11 cellular contexts compared by ENCODE assay signal in the genomic region with DNA sequence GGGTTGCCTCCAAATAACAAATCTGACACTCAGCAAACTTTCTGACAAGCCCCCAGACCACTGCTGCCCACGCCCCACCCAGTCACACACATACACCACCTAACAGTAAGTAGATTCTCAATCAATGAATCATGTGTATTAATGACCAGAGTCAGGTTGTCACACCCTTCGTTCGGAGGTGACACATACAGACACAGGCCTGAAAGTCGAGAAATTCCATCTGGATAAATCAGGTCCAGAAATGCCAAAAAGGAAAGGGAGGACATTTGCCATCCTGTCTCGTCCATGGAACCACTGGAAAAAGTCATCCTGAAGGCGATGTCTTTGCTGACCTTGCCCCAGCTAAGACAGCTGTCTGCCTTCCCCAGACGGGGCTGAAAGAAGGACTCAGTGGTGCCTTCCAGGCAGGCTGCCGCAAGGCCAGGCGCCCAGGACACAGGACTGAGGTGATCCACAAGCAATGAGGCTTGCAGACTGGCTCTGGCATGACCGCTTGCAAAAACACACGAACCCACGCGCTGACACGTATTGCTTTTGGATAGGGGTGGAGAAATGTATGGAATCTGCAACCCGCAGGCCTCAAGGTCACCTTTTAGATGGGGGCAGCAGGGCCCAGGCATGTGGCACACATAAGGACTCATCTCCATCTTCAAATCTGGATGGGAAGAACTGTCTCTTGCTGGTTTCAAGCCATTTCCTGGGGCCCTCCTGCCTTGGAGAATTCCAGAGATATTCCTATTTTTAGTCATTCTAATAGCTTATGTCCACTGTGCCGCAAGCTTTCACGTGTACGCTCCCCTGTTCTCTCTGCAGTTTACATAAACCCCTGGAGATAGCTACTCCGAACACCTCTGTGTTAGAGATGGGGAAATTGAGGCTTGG. TPM values are rescaled to one million over a fixed set of nuclear protein-coding genes. Genes with fewer than 3 reads are reported as not detected.
DNase-seq lines count a peak whose midpoint lies in the region; ATAC-seq, FAIRE-seq and TF ChIP-seq lines count a peak whose summit lies in the region.
"Had no signal": no experiment of that assay in that cellular context is flagged by ENCODE, and none has a peak within 500 bp of the region (broad histone marks: within the 10 kb centered on the region; RNA-seq: fewer than 3 reads in every experiment).

No MANE protein-coding gene starts in this region.

- no peaks in the 10 kb centered on the region for H3K27me3 ChIP-seq in GM12878 (replicated peaks in 1 of 2; ENCODE audit: control insufficient read depth in 2 of 2, insufficient read depth in 2 of 2, low read length in 1 of 2)
- H3K27me3 ChIP-seq: pancreas, upper lobe of left lung had no signal

- RAD21 ChIA-PET in GM12878 (lab: Charles Lee; ENCODE audit: unreplicated experiment): interaction anchor here (0.6 to 1.6 kb wide), 2 partner anchors 32 to 129 kb away, joined by 4 read pairs; no protein-coding TSS in a partner anchor

- intact Hi-C loops in GM12878 (cut with micrococcal nuclease; ENCODE audit: unreplicated experiment): no loop called here

- FAIRE-seq in A549 (lab: Jason Lieb, UNC) (no peak), GM12878 (lab: Jason Lieb, UNC) (no peak)
- FAIRE-seq: pancreas had no signal

- in situ Hi-C loops in GM12878 (cut with MboI): no loop called here
- in situ Hi-C loops in KBM-7 (cut with MboI; ENCODE audit: low pct_unique_long_range_greater_than_20kb, low sequenced_read_pairs): no loop called here

- H3K4me3 ChIP-seq in A549 (no peak overlapping the region), GM12878 (no peak overlapping the region), mesodermal cell (ENCODE audit: extremely low read depth, insufficient read depth, low read length, poor library complexity, severe bottlenecking) (no peak overlapping the region)
- H3K4me3 ChIP-seq: pancreas, upper lobe of left lung had no signal

- POLR2A ChIA-PET in A549 (lab: Yijun Ruan, JAX): no interaction called here
- POLR2A ChIA-PET in GM12878 (lab: Charles Lee): no interaction called here
- POLR2A ChIA-PET in HEK293T (lab: Yijun Ruan, JAX): no interaction called here

- peaks cover 68% of the 10 kb centered on the region for H3K79me2 ChIP-seq in GM12878 (ENCODE audit: control insufficient read depth, insufficient read depth, low read length)

- TF ChIP-seq CTCF in A549 (IDR thresholded peaks at IDR 0.05) (no peak), GM12878 (IDR thresholded peaks at IDR 0.05 in 2 of 3, conservative IDR thresholded peaks at IDR 0.05 in 1 of 3; ENCODE audit: control insufficient read depth in 2 of 3, extremely low read depth in 1 of 3, insufficient read depth in 1 of 3, low read depth in 3 of 3, low read length in 3 of 3) (no peak)

- peak overlapping the region; percentile 6; the same call in 1 of the 3 replicates for H3K4me2 ChIP-seq in A549
- no peak overlapping the region for H3K4me2 ChIP-seq in GM12878 (ENCODE audit: control insufficient read depth, insufficient read depth)

- H3K4me1 ChIP-seq in A549: peaks cover 19% of the 10 kb centered on the region
- H3K4me1 ChIP-seq in GM12878 (ENCODE audit: control insufficient read depth, insufficient read depth, low read length): peaks cover 67% of the 10 kb centered on the region
- H3K4me1 ChIP-seq in mesodermal cell (ENCODE audit: control insufficient read depth, insufficient read depth, low read length, poor library complexity, severe bottlenecking): peaks cover 32% of the 10 kb centered on the region

- DNase-seq in A549 (ENCODE audit: low read depth in 1 of 2, low spot score in 1 of 2) (peak in 1 of 2 experiments; percentile 25), HT1080 (ENCODE audit: low read depth) (peak; percentile 61), GM12878 (ENCODE audit: low read depth, low spot score) (no peak), AG08396 (ENCODE audit: low spot score) (no peak), HEK293T (ENCODE audit: extremely low spot score) (no peak), KBM-7 (no peak)
- DNase-seq in activated CD4-positive, alpha-beta T cell treated with anti-CD3 and anti-CD28 coated beads for 1 hour: no peak
- DNase-seq: effector CD8-positive, alpha-beta T cell had no signal

- CTCF ChIA-PET in A549 (lab: Yijun Ruan, JAX) (interaction anchor here (1.0 to 1.5 kb wide), 3 partner anchors 19 to 546 kb away, joined by 3 to 4 read pairs (median 3); no protein-coding TSS in a partner anchor), GM12878 (lab: Yijun Ruan, JAX) (no interaction called here), HEK293T (lab: Yijun Ruan, JAX) (no interaction called here)

- SMC1A ChIA-PET in GM12878 (lab: Charles Lee; ENCODE audit: uncharacterized antibody, unreplicated experiment): interaction anchor here (0.9 kb wide), 1 partner anchor 153 kb away, joined by 3 read pairs; no protein-coding TSS in a partner anchor

- no peak overlapping the region for H2AFZ ChIP-seq in GM12878 (ENCODE audit: control insufficient read depth, low read depth, low read length)

- H3K36me3 ChIP-seq in GM12878 (ENCODE audit: control insufficient read depth in 2 of 2, insufficient read depth in 2 of 2, low read length in 1 of 2) (no peaks in the 10 kb centered on the region; a peak in 1 of 4 replicates), mesodermal cell (ENCODE audit: control insufficient read depth, insufficient read depth, low read length) (no peaks in the 10 kb centered on the region)
- H3K36me3 ChIP-seq: pancreas, upper lobe of left lung had no signal

- peaks cover 7% of the 10 kb centered on the region; the same call in 2 of the 3 replicates for H3K9me3 ChIP-seq in A549
- H3K9me3 ChIP-seq in GM12878 (replicated peaks; ENCODE audit: control insufficient read depth, insufficient read depth, low read length): no peaks in the 10 kb centered on the region
- no peaks in the 10 kb centered on the region for H3K9me3 ChIP-seq in mesodermal cell (ENCODE audit: control insufficient read depth, low read length)
- H3K9me3 ChIP-seq: pancreas, upper lobe of left lung had no signal

- TF ChIP-seq POLR2A in A549 (IDR thresholded peaks at IDR 0.05; ENCODE audit: low read length) (no peak), GM12878 (IDR thresholded peaks at IDR 0.05; ENCODE audit: low read depth, low read length) (no peak)

- 51% methylated on average over 19 of the region's 19 CpGs for WGBS in A549 (ENCODE audit: missing lambda C conversion rate)
- WGBS in GM12878 (ENCODE audit: insufficient coverage, insufficient replicate concordance, low lambda C conversion rate, missing lambda C conversion rate): 75% methylated on average over 19 of the region's 19 CpGs
- WGBS in mesodermal cell (ENCODE audit: insufficient coverage in 2 of 2), 2 experiments: 85 to 89% methylated on average over 14 to 17 of the region's 19 CpGs

- no peak overlapping the region for H3K9ac ChIP-seq in GM12878 (ENCODE audit: control insufficient read depth, insufficient read depth, low read length)

- TF ChIP-seq EP300 in A549 (IDR thresholded peaks at IDR 0.05) (no peak), GM12878 (IDR thresholded peaks at IDR 0.05; ENCODE audit: borderline replicate concordance in 1 of 2, control insufficient read depth in 1 of 2, low read depth in 2 of 2, low read length in 2 of 2) (no peak)

- ATAC-seq in A549: peak; percentile 48 to 58; a peak in 3 of 6 replicates
- no peak for ATAC-seq in GM12878

- peak overlapping the region in 1 of 2 experiments; percentile 24; a peak in 3 of 6 replicates for H3K27ac ChIP-seq in A549
- 0 out of 2 replicates have a peak overlapping the region, but pooled peaks have one; percentile 13 for H3K27ac ChIP-seq in GM12878 (ENCODE audit: control insufficient read depth, insufficient read depth)
- H3K27ac ChIP-seq in mesodermal cell (ENCODE audit: low read depth, low read length, severe bottlenecking): peak overlapping the region; percentile 74

- no peaks in the 10 kb centered on the region for H4K20me1 ChIP-seq in GM12878 (ENCODE audit: control insufficient read depth, insufficient read depth)

- no peak for TF ChIP-seq RAD21 in A549 (conservative IDR thresholded peaks at IDR 0.05 in 1 of 2, IDR thresholded peaks at IDR 0.05 in 1 of 2)
- no peak for TF ChIP-seq RAD21 in GM12878 (IDR thresholded peaks at IDR 0.05; ENCODE audit: insufficient read depth, low read depth, low read length)

- no TSS peak for BruUV-seq in GM12878 (replicated peaks; lab: Mats Ljungman, UMichigan)

TF ChIP-seq in A549, 52 proteins besides CTCF, POLR2A, EP300 and RAD21 (continues in another document):
- TF ChIP-seq FOSL2 (IDR thresholded peaks at IDR 0.05) (no peak), FOSL2 (CRISPR knock-in tag; IDR thresholded peaks at IDR 0.05) (no peak)

TF ChIP-seq in GM12878, 131 proteins besides CTCF, POLR2A, EP300 and RAD21 (continues in another document):
- no peak for TF ChIP-seq CHD1 (IDR thresholded peaks at IDR 0.05; ENCODE audit: low read depth, low read length)

TF ChIP-seq in HEK293T, 16 proteins besides CTCF, POLR2A, EP300 and RAD21:
- TF ChIP-seq ZNF384 (IDR thresholded peaks at IDR 0.05): no peak

RNA-seq across cellular contexts. Expression of gene NFATC2, which starts 9.0 kb away (rescaled TPM):
- polyA plus RNA-seq in A549 (2011; rRNA removed) (1.6 and 2.4 TPM in 2 replicates), A549 (2017; fragmentation: RNase III; extraction: RNeasy Plus Mini Kit Qiagen cat#74134 plus additional on column Dnase treatment) (0.75 to 0.99 TPM (median 0.75 TPM) in 3 replicates), GM12878 (2011; rRNA removed) (7.6 and 7.9 TPM in 2 replicates), GM12878 (2014; fragmentation: Illumina TruSeq; extraction: Trizol) (12.3 and 12.7 TPM in 2 replicates), GM12878 (2014; fragmentation: Nextera tagmentation; extraction: Ambion mirVana) (1 to 10 TPM; 3.3 to 7.3 TPM), GM12878 (2014; rRNA removed) (5.6 and 6.8 TPM in 2 replicates), GM12878 (2016; fragmentation: Nextera tagmentation; extraction: Ambion mirVana) (1 to 10 TPM; 7.3 to 7.7 TPM)
- 0.81 and 1.2 TPM in 2 replicates for polyA plus RNA-seq in A549 (2012; cell fraction: cytosol; rRNA removed)
- 1.7 and 1.8 TPM in 2 replicates for polyA plus RNA-seq in A549 (2012; cell fraction: nucleus; rRNA removed)
- polyA minus RNA-seq in A549 (2011; rRNA and poly(A)+ RNA removed): 1.4 and 2.4 TPM in 2 replicates
- total RNA-seq in HT1080 (2014; rRNA removed; shearing (Covaris generic)): 0.10 and 0.23 TPM in 2 replicates
- 0.44 and 0.70 TPM in 2 replicates for polyA plus RNA-seq in HT1080 (2015; cell fraction: cytosol; rRNA removed)
- 0.62 and 0.76 TPM in 2 replicates for polyA plus RNA-seq in HT1080 (2015; cell fraction: nucleus; rRNA removed)
- total RNA-seq in GM12878 (2013; cell fraction: nucleolus; rRNA removed): 24.0 and 24.8 TPM in 2 replicates
- total RNA-seq in GM12878 (2014; rRNA removed) (5.1 TPM in 2 replicates), GM12878 (2014; rRNA removed; fragmentation: Illumina TruSeq; extraction: Trizol) (3.7 and 4.3 TPM in 2 replicates), GM12878 (2021) (17.5 and 20.0 TPM in 2 replicates)
- polyA plus RNA-seq in GM12878 (2011; ENCODE audit: low read depth): 4.4 TPM
- 5.2 and 9.2 TPM in 2 replicates for polyA plus RNA-seq in GM12878 (2011; cell fraction: cytosol; rRNA removed)
- 15.6 and 22.7 TPM in 2 replicates for polyA plus RNA-seq in GM12878 (2011; cell fraction: nucleus; rRNA removed)
- 5.3 and 9.1 TPM in 2 replicates for polyA plus RNA-seq in GM12878 (2012)
- polyA minus RNA-seq in GM12878 (2011; rRNA and poly(A)+ RNA removed): 12.2 and 12.7 TPM in 2 replicates
- polyA minus RNA-seq in GM12878 (2011; cell fraction: cytosol; rRNA and poly(A)+ RNA removed): 11.8 and 12.8 TPM in 2 replicates
- polyA minus RNA-seq in GM12878 (2011; cell fraction: nucleus; rRNA and poly(A)+ RNA removed): 10.2 and 22.1 TPM in 2 replicates
- 3.4 TPM for polyA plus RNA-seq in mesodermal cell (2013, experiment 1 of 2)
- polyA plus RNA-seq in mesodermal cell (2013, experiment 2 of 2): 1.9 TPM
